ENCODE assay signal across 19 cellular contexts in genomic region chr1:236645016-236645680, GRCh38. TPM values are rescaled to one million over a fixed set of nuclear protein-coding genes. Genes with fewer than 3 reads are reported as not detected.
DNase-seq lines count a peak whose midpoint lies in the region; TF ChIP-seq lines count a peak whose summit lies in the region.
"Had no signal": no experiment of that assay in that cellular context is flagged by ENCODE, and none has a peak within 500 bp of the region (broad histone marks: within the 10 kb centered on the region; RNA-seq: fewer than 3 reads in every experiment).

No MANE protein-coding gene starts in this region.

- in situ Hi-C loops in G401 (cut with HindIII; ENCODE audit: low sequenced_read_pairs), result no loop called here

- no peaks in the 10 kb centered on the region for H3K36me3 Mint-ChIP-seq in Calu3 (ENCODE audit: insufficient read depth, unreplicated experiment)
- H3K36me3 Mint-ChIP-seq: CD4-positive, alpha-beta memory T cell had no signal

- no peaks in the 10 kb centered on the region for H3K9me3 Mint-ChIP-seq in Calu3 (ENCODE audit: low read depth, unreplicated experiment)

- no peak overlapping the region for H3K4me3 Mint-ChIP-seq in Calu3 (ENCODE audit: low read depth, unreplicated experiment)
- H3K4me3 Mint-ChIP-seq: CD4-positive, alpha-beta memory T cell had no signal

- intact Hi-C loops in Calu3 (cut with micrococcal nuclease; ENCODE audit: unreplicated experiment), result no loop called here

- no peak for TF ChIP-seq CTCF in Calu3 (IDR thresholded peaks at IDR 0.05; ENCODE audit: unreplicated experiment)

- H3K27ac Mint-ChIP-seq in Calu3 (ENCODE audit: unreplicated experiment), result no peak overlapping the region
- H3K27ac Mint-ChIP-seq: CD4-positive, alpha-beta memory T cell had no signal

- H3K4me1 Mint-ChIP-seq in Calu3 (ENCODE audit: low read depth, unreplicated experiment), result no peaks in the 10 kb centered on the region
- H3K4me1 Mint-ChIP-seq: CD4-positive, alpha-beta memory T cell had no signal

- CTCF ChIA-PET in Calu3 (lab: Charles Lee), result interaction anchor here (0.7 kb wide), 1 partner anchor 14 kb away, joined by 6 read pairs; no protein-coding TSS in a partner anchor

- BruUV-seq in Calu3 (replicated peaks; lab: Mats Ljungman, UMichigan), result no TSS peak

- no peaks in the 10 kb centered on the region for H3K27me3 Mint-ChIP-seq in Calu3 (ENCODE audit: unreplicated experiment)

- DNase-seq in Calu3 (peak; percentile 22), DMS53 treated with DMSO at 0.1 percent for 48 hours (lab: John Stamatoyannopoulos, UW; ENCODE audit: unreplicated experiment) (peak; percentile 33), SW480 (ENCODE audit: low spot score) (peak; percentile 7), kidney tubule cell (ENCODE audit: low spot score) (peak; percentile 66), G401 (ENCODE audit: low spot score) (no peak), NCI-H146 (lab: John Stamatoyannopoulos, UW) (no peak), NCI-H2227 treated with DMSO at 0.1 percent for 48 hours (lab: John Stamatoyannopoulos, UW) (no peak), glomerular visceral epithelial cell (ENCODE audit: extremely low spot score) (no peak)
- DNase-seq: C1 segment of cervical spinal cord; CD4-positive, alpha-beta memory T cell; DMS 273 treated with DMSO at 0.1 percent for 48 hours; DND-41; GDM1; GM23248; H7; HCEC 1CT had no signal

RNA-seq across cellular contexts. Expression of gene HEATR1, which starts 40.8 kb away (rescaled TPM):
- total RNA-seq in Calu3 (2022), result 70.4 and 75.5 TPM in 2 replicates
- total RNA-seq in G401 (2014; rRNA removed; shearing (Covaris generic)), result 17.0 and 17.6 TPM in 2 replicates

RNA-seq across cellular contexts. Expression of gene ACTN2, which starts 41.2 kb away (rescaled TPM):
- total RNA-seq in Calu3 (2022), result 0.54 TPM in 1 of 2 replicates, not detected in the other
- total RNA-seq in G401 (2014; rRNA removed; shearing (Covaris generic)), result 0.75 TPM in 1 of 2 replicates, not detected in the other
- total RNA-seq: A172; Caco-2; CD4-positive, alpha-beta memory T cell; GM12878; GM23248 had no signal

Comparison
In these comparisons a context has a peak if more than half of its experiments do, and no peak if none do; other contexts are left out.
1. DNase-seq: peak in Calu3 (single experiment), DMS53 treated with DMSO at 0.1 percent for 48 hours (single experiment), SW480 (single experiment) and kidney tubule cell (single experiment); none in G401 (single experiment), NCI-H146 (single experiment), NCI-H2227 treated with DMSO at 0.1 percent for 48 hours (single experiment) and glomerular visceral epithelial cell (single experiment).